ENCODE assay signal across 20 cellular contexts in the genomic region with DNA sequence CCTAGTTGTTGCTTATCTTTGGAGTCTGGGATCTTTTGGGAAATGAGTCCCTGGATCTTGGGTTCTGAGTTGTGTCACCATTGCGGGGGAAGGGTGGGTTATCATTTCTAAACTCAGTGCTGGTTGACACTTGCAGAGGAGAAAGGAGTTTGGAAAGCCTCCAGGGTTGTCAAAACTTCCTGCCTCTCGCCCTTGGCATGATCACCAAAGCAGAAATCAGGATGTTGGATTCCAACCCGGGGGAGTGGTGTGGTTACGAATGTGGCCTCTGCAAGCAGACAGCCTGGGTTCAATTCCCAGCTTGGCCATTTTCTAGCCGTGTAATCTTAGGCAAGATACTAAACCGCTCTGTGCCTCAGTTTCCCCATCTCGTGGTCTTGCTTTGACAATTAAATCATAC. TPM values are rescaled to one million over a fixed set of nuclear protein-coding genes. Genes with fewer than 3 reads are reported as not detected.
A peak's percentile ranks its signal among the peaks of the same experiment; 100 is the strongest.
DNase-seq lines count a peak whose midpoint lies in the region; ATAC-seq, FAIRE-seq and TF ChIP-seq lines count a peak whose summit lies in the region.
"Had no signal": no experiment of that assay in that cellular context is flagged by ENCODE, and none has a peak within 500 bp of the region (broad histone marks: within the 10 kb centered on the region; RNA-seq: fewer than 3 reads in every experiment).

No MANE protein-coding gene starts in this region.

- POLR2A ChIA-PET in activated CD4-positive, alpha-beta T cell treated with anti-CD3 and anti-CD28 coated beads for 36 hours (lab: Charles Lee) = interaction anchor here (0.7 to 1.6 kb wide), 3 partner anchors 17 to 82 kb away, joined by 3 to 6 read pairs (median 4); partner anchors contain the start of gene TMEM109
- POLR2A ChIA-PET in A549 (lab: Yijun Ruan, JAX) = no interaction called here

- no peak for DNase-seq in activated CD4-positive, alpha-beta T cell treated with anti-CD3 and anti-CD28 coated beads for 36 hours
- DNase-seq in activated CD4-positive, alpha-beta T cell treated with anti-CD3 and anti-CD28 coated beads for 1 hour = no peak
- DNase-seq in A549 (ENCODE audit: low read depth in 1 of 2, low spot score in 1 of 2) = no peak
- DNase-seq in UCSD-AML1 (lab: John Stamatoyannopoulos, UW; ENCODE audit: unreplicated experiment) = peak; percentile 25
- DNase-seq in glutamatergic neuron = peak; percentile 1
- DNase-seq in medulla oblongata (ENCODE audit: extremely low spot score) = no peak
- DNase-seq: CD8-positive, alpha-beta T cell; cortex of kidney; foreskin fibroblast; hypothalamus; NCI-H1436 treated with DMSO at 0.1 percent for 48 hours; nephron progenitor cell; NK-92 treated with Interleukin-12 subunit alpha and Interleukin-12 subunit beta, amount 100 ng/mL, for 24 hours had no signal

- peaks cover 64% of the 10 kb centered on the region for H3K36me3 Mint-ChIP-seq in activated CD4-positive, alpha-beta T cell treated with anti-CD3 and anti-CD28 coated beads for 36 hours (ENCODE audit: low read depth)
- H3K36me3 Mint-ChIP-seq in glutamatergic neuron (ENCODE audit: unreplicated experiment) = no peaks in the 10 kb centered on the region
- H3K36me3 Mint-ChIP-seq: brain had no signal

- peak overlapping the region; percentile 97 for H3K27ac Mint-ChIP-seq in activated CD4-positive, alpha-beta T cell treated with anti-CD3 and anti-CD28 coated beads for 36 hours
- H3K27ac Mint-ChIP-seq in glutamatergic neuron (ENCODE audit: unreplicated experiment) = no peak overlapping the region
- H3K27ac Mint-ChIP-seq: GM23338, progenitor cell of endocrine pancreas had no signal

- intact Hi-C loops in activated CD4-positive, alpha-beta T cell treated with anti-CD3 and anti-CD28 coated beads for 36 hours (cut with DNase I, micrococcal nuclease) = no loop called here

- no peak for TF ChIP-seq POLR2A in A549 (IDR thresholded peaks at IDR 0.05; ENCODE audit: low read length)

- no peak for TF ChIP-seq RAD21 in A549 (conservative IDR thresholded peaks at IDR 0.05 in 1 of 2, IDR thresholded peaks at IDR 0.05 in 1 of 2)

- FAIRE-seq in A549 (lab: Jason Lieb, UNC) = no peak
- FAIRE-seq: A204.1 had no signal

- WGBS in A549 (ENCODE audit: missing lambda C conversion rate) = 66% methylated on average over 7 of the region's 7 CpGs

- no peaks in the 10 kb centered on the region for H3K9me3 ChIP-seq in A549
- H3K9me3 ChIP-seq: thoracic aorta had no signal

- peak overlapping the region in 1 of 2 experiments; percentile 56; a peak in 2 of 6 replicates for H3K27ac ChIP-seq in A549
- H3K27ac ChIP-seq: thoracic aorta had no signal

- H3K27me3 Mint-ChIP-seq in activated CD4-positive, alpha-beta T cell treated with anti-CD3 and anti-CD28 coated beads for 36 hours = no peaks in the 10 kb centered on the region
- H3K27me3 Mint-ChIP-seq in glutamatergic neuron (ENCODE audit: unreplicated experiment) = peaks cover 3% of the 10 kb centered on the region

- peak overlapping the region; percentile 61 for H3K4me3 Mint-ChIP-seq in activated CD4-positive, alpha-beta T cell treated with anti-CD3 and anti-CD28 coated beads for 36 hours
- H3K4me3 Mint-ChIP-seq in glutamatergic neuron (ENCODE audit: unreplicated experiment) = no peak overlapping the region
- H3K4me3 Mint-ChIP-seq: brain; CD8-positive, alpha-beta T cell; GM23338; nephron progenitor cell had no signal

- peaks cover 80% of the 10 kb centered on the region for H3K4me1 Mint-ChIP-seq in activated CD4-positive, alpha-beta T cell treated with anti-CD3 and anti-CD28 coated beads for 36 hours
- peaks cover 15% of the 10 kb centered on the region for H3K4me1 Mint-ChIP-seq in glutamatergic neuron (ENCODE audit: low read depth, unreplicated experiment)
- H3K4me1 Mint-ChIP-seq: GM23338 had no signal

- ATAC-seq in activated CD4-positive, alpha-beta T cell treated with anti-CD3 and anti-CD28 coated beads for 36 hours = no peak
- ATAC-seq in A549 = no peak
- ATAC-seq in GM21526 (IDR thresholded peaks at IDR 0.05; ENCODE audit: low FRiP score, unreplicated experiment) = no peak
- no peak for ATAC-seq in HG03571 (IDR thresholded peaks at IDR 0.05; ENCODE audit: unreplicated experiment)
- ATAC-seq: CD8-positive, alpha-beta T cell; GM23338 had no signal

- H3K4me2 ChIP-seq in A549 = peak overlapping the region; percentile 52; the same call in 1 of the 3 replicates
- H3K4me2 ChIP-seq: GM23338 had no signal

- H3K4me3 ChIP-seq in A549 = no peak overlapping the region
- H3K4me3 ChIP-seq: GM23338, thoracic aorta had no signal

- CTCF ChIA-PET in activated CD4-positive, alpha-beta T cell treated with anti-CD3 and anti-CD28 coated beads for 36 hours (lab: Charles Lee) = interaction anchor here (1.1 to 1.5 kb wide), 2 partner anchors 10 to 28 kb away, joined by 4 to 6 read pairs; no protein-coding TSS in a partner anchor
- CTCF ChIA-PET in A549 (lab: Yijun Ruan, JAX) = no interaction called here

- no peaks in the 10 kb centered on the region for H3K9me3 Mint-ChIP-seq in activated CD4-positive, alpha-beta T cell treated with anti-CD3 and anti-CD28 coated beads for 36 hours (ENCODE audit: low read depth)
- H3K9me3 Mint-ChIP-seq in glutamatergic neuron (ENCODE audit: unreplicated experiment) = peaks cover 4% of the 10 kb centered on the region
- H3K9me3 Mint-ChIP-seq: brain; CD8-positive, alpha-beta T cell; GM23338; nephron progenitor cell had no signal

- TF ChIP-seq EP300 in A549 (IDR thresholded peaks at IDR 0.05) = no peak

- H3K4me1 ChIP-seq in A549 = peaks cover 11% of the 10 kb centered on the region

- TF ChIP-seq CTCF in A549 (IDR thresholded peaks at IDR 0.05) = no peak
- no peak for TF ChIP-seq CTCF in glutamatergic neuron (IDR thresholded peaks at IDR 0.05; ENCODE audit: partially characterized antibody, unreplicated experiment)

TF ChIP-seq in A549, 52 proteins besides CTCF, POLR2A, EP300 and RAD21:
- TF ChIP-seq KDM5A (IDR thresholded peaks at IDR 0.05) (no peak), HOXB13 (CRISPR knock-in tag; IDR thresholded peaks at IDR 0.05; ENCODE audit: low read depth) (no peak), HES2 (IDR thresholded peaks at IDR 0.05) (no peak), NPAS2 (CRISPR knock-in tag; IDR thresholded peaks at IDR 0.05; ENCODE audit: borderline replicate concordance) (no peak), BHLHE40 (IDR thresholded peaks at IDR 0.05; ENCODE audit: low read depth, low read length) (no peak), RNF2 (IDR thresholded peaks at IDR 0.05; ENCODE audit: borderline replicate concordance, low read depth) (no peak), PBX3 (IDR thresholded peaks at IDR 0.05) (no peak), ESRRA (IDR thresholded peaks at IDR 0.05; ENCODE audit: borderline replicate concordance, low read length) (no peak), CBX2 (IDR thresholded peaks at IDR 0.05; ENCODE audit: borderline replicate concordance, low read depth) (no peak), EHF (CRISPR knock-in tag; IDR thresholded peaks at IDR 0.05) (no peak), RCOR1 (IDR thresholded peaks at IDR 0.05; ENCODE audit: low read depth, low read length) (no peak), MYC (IDR thresholded peaks at IDR 0.05; ENCODE audit: borderline replicate concordance, low read length) (no peak), TP53 (CRISPR knock-in tag; IDR thresholded peaks at IDR 0.05) (no peak), ZNF302 (CRISPR knock-in tag; IDR thresholded peaks at IDR 0.05) (no peak)

RNA-seq across cellular contexts. Expression of gene CD6, which starts 24.3 kb away (rescaled TPM):
- 100 to 1,000 TPM; 286 to 377 TPM for total RNA-seq in activated CD4-positive, alpha-beta T cell treated with anti-CD3 and anti-CD28 coated beads for 36 hours
- polyA plus RNA-seq in A549 (2011; rRNA removed) (0.06 TPM in 1 of 2 replicates, not detected in the other), A549 (2017; fragmentation: RNase III; extraction: RNeasy Plus Mini Kit Qiagen cat#74134 plus additional on column Dnase treatment) (0.06 to 0.07 TPM in 2 of 3 replicates, not detected in the other)
- polyA plus RNA-seq in A549 (2012; cell fraction: cytosol; rRNA removed) = 0.05 and 0.07 TPM in 2 replicates
- polyA plus RNA-seq in A549 (2012; cell fraction: nucleus; rRNA removed) = 0.13 and 0.61 TPM in 2 replicates
- polyA minus RNA-seq in A549 (2011; rRNA and poly(A)+ RNA removed) = not detected in 2 replicates
- total RNA-seq in glutamatergic neuron (ENCODE audit: unreplicated experiment) = not detected
- polyA plus RNA-seq: GM23338 had no signal

RNA-seq across cellular contexts. Expression of gene SLC15A3, which starts 43.8 kb away (rescaled TPM):
- 1 to 10 TPM; 7.0 to 9.6 TPM for total RNA-seq in activated CD4-positive, alpha-beta T cell treated with anti-CD3 and anti-CD28 coated beads for 36 hours
- polyA plus RNA-seq in A549 (2011; rRNA removed) (not detected in 2 replicates), A549 (2017; fragmentation: RNase III; extraction: RNeasy Plus Mini Kit Qiagen cat#74134 plus additional on column Dnase treatment) (not detected in 3 replicates)
- polyA plus RNA-seq in A549 (2012; cell fraction: cytosol; rRNA removed) = not detected in 2 replicates
- polyA plus RNA-seq in A549 (2012; cell fraction: nucleus; rRNA removed) = not detected in 2 replicates
- polyA minus RNA-seq in A549 (2011; rRNA and poly(A)+ RNA removed) = not detected in 2 replicates
- total RNA-seq in glutamatergic neuron (ENCODE audit: unreplicated experiment) = 4.4 TPM

Comparison
In these comparisons a context has a peak if more than half of its experiments do, and no peak if none do; other contexts are left out.
1. DNase-seq: peak in UCSD-AML1 (single experiment) and glutamatergic neuron (single experiment); none in activated CD4-positive, alpha-beta T cell treated with anti-CD3 and anti-CD28 coated beads for 36 hours (single experiment), activated CD4-positive, alpha-beta T cell treated with anti-CD3 and anti-CD28 coated beads for 1 hour (single experiment), A549 (0 of 2) and medulla oblongata (single experiment).
2. RNA of gene CD6, which starts 24.3 kb away (total RNA-seq): 286 to 377 TPM in activated CD4-positive, alpha-beta T cell treated with anti-CD3 and anti-CD28 coated beads for 36 hours; not detected in glutamatergic neuron (single experiment); every median in the first group is over 100 times any median in the second.